In genomic region chr3:141412087-141412935, GRCh38 we compare ENCODE assay signal across 7 cellular contexts. TPM values are rescaled to one million over a fixed set of nuclear protein-coding genes. Genes with fewer than 3 reads are reported as not detected.
DNase-seq lines count a peak whose midpoint lies in the region; ATAC-seq and TF ChIP-seq lines count a peak whose summit lies in the region.

No MANE protein-coding gene starts in this region.

- H3K9me3 ChIP-seq in suprapubic skin = no peaks in the 10 kb centered on the region

- no peaks in the 10 kb centered on the region for H3K27me3 ChIP-seq in suprapubic skin

- peak; percentile 21 for DNase-seq in NCI-H128 (lab: John Stamatoyannopoulos, UW; ENCODE audit: unreplicated experiment)
- peak; percentile 75 for DNase-seq in activated CD4-positive, alpha-beta T cell treated with anti-CD3 and anti-CD28 coated beads, Interleukin-2, amount 10 ng/mL, durations not matched to agents 7 days and 5 days
- DNase-seq in effector CD4-positive, alpha-beta T cell = peak; percentile 40
- peak; percentile 77 for DNase-seq in midbrain (lab: John Stamatoyannopoulos, UW)
- DNase-seq in suprapubic skin (ENCODE audit: low spot score in 2 of 2) = no peak

- peak; percentile 30 for TF ChIP-seq POLR2A in GM18526 (IDR thresholded peaks at IDR 0.05; ENCODE audit: extremely low read depth, insufficient read length)
- TF ChIP-seq POLR2A in suprapubic skin (IDR thresholded peaks at IDR 0.05) = peak in 1 of 2 donors; percentile 16

- H3K4me3 Mint-ChIP-seq in activated CD4-positive, alpha-beta T cell treated with anti-CD3 and anti-CD28 coated beads, Interleukin-2, amount 10 ng/mL, durations not matched to agents 7 days and 5 days = peak overlapping the region; percentile 69

- TF ChIP-seq CTCF in suprapubic skin (IDR thresholded peaks at IDR 0.05) = no peak

- peaks cover 63% of the 10 kb centered on the region for H3K36me3 Mint-ChIP-seq in activated CD4-positive, alpha-beta T cell treated with anti-CD3 and anti-CD28 coated beads, Interleukin-2, amount 10 ng/mL, durations not matched to agents 7 days and 5 days (ENCODE audit: low read depth)

- TF ChIP-seq EP300 in suprapubic skin (IDR thresholded peaks at IDR 0.05) = no peak

- H3K9me3 Mint-ChIP-seq in activated CD4-positive, alpha-beta T cell treated with anti-CD3 and anti-CD28 coated beads, Interleukin-2, amount 10 ng/mL, durations not matched to agents 7 days and 5 days = peaks cover 8% of the 10 kb centered on the region

- WGBS in suprapubic skin = 4% methylated on average over 10 of the region's 10 CpGs

- peaks cover 67% of the 10 kb centered on the region for H3K4me1 ChIP-seq in suprapubic skin

- POLR2A ChIA-PET in activated CD4-positive, alpha-beta T cell treated with anti-CD3 and anti-CD28 coated beads, Interleukin-2, amount 10 ng/mL, durations not matched to agents 7 days and 5 days (lab: Charles Lee) = interaction anchor here (1.2 kb wide), 1 partner anchor 10 kb away, joined by 6 read pairs; no protein-coding TSS in a partner anchor

- H3K27ac ChIP-seq in suprapubic skin = peak overlapping the region; percentile 95

- H3K27ac Mint-ChIP-seq in activated CD4-positive, alpha-beta T cell treated with anti-CD3 and anti-CD28 coated beads, Interleukin-2, amount 10 ng/mL, durations not matched to agents 7 days and 5 days = peak overlapping the region; percentile 100

- CTCF ChIA-PET in activated CD4-positive, alpha-beta T cell treated with anti-CD3 and anti-CD28 coated beads, Interleukin-2, amount 10 ng/mL, durations not matched to agents 7 days and 5 days (lab: Charles Lee) = interaction anchor here (0.6 to 2.1 kb wide), 11 partner anchors 10 to 471 kb away, joined by 3 to 12 read pairs (median 4); no protein-coding TSS in a partner anchor

- H3K4me3 ChIP-seq in suprapubic skin = peak overlapping the region; percentile 39

- H3K27me3 Mint-ChIP-seq in activated CD4-positive, alpha-beta T cell treated with anti-CD3 and anti-CD28 coated beads, Interleukin-2, amount 10 ng/mL, durations not matched to agents 7 days and 5 days = no peaks in the 10 kb centered on the region

- peaks cover 67% of the 10 kb centered on the region for H3K4me1 Mint-ChIP-seq in activated CD4-positive, alpha-beta T cell treated with anti-CD3 and anti-CD28 coated beads, Interleukin-2, amount 10 ng/mL, durations not matched to agents 7 days and 5 days

- ATAC-seq in HG02885 (IDR thresholded peaks at IDR 0.05; ENCODE audit: poor library complexity, unreplicated experiment) = no peak

- peaks cover 31% of the 10 kb centered on the region for H3K36me3 ChIP-seq in suprapubic skin

RNA-seq across cellular contexts. Expression of gene ZBTB38, which starts 44.0 kb away (rescaled TPM):
- 10 to 100 TPM; 20.0 to 26.1 TPM for total RNA-seq in activated CD4-positive, alpha-beta T cell treated with anti-CD3 and anti-CD28 coated beads, Interleukin-2, amount 10 ng/mL, durations not matched to agents 7 days and 5 days
- total RNA-seq in suprapubic skin = 100 to 1,000 TPM in 1 of 4 donors, 10 to 100 TPM in 3; 65.8 to 101 (median 85.9) TPM

Comparison
In these comparisons a context has a peak if more than half of its experiments do, and no peak if none do; other contexts are left out.
1. DNase-seq: peak in NCI-H128 (single experiment), activated CD4-positive, alpha-beta T cell treated with anti-CD3 and anti-CD28 coated beads, Interleukin-2, amount 10 ng/mL, durations not matched to agents 7 days and 5 days (single experiment), effector CD4-positive, alpha-beta T cell (single experiment) and midbrain (single experiment); none in suprapubic skin (0 of 2).